ENCODE assay signal across 19 cellular contexts in the genomic region with DNA sequence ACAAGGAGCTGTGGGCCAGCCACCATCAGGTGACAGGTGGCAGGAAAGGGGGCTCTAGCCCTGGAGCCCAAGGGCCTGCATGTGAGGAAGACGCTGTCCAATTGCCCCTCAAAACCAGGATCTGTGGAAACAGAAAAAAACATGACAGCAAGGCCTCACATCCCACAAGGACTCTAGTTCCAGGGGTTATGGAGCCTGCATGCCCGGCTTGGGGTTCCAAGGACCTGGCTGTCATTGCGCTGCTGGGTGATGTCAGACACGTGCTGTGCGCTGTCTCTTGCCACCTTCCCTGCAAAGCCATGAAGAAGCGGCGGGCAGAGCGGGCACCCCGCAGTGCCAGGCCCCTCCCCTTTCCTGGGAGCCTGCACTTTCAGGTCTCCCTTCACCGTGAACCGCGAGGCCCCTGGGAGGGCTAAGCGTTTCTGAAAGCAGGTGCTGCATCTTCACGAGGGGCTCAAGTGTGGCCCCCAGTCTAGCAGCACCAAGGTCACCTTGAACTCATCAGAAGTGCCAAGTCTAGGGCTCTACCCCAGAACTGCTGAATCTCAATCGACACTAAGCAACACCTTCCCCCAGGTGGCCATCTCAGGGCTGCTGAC. TPM values are rescaled to one million over a fixed set of nuclear protein-coding genes. Genes with fewer than 3 reads are reported as not detected.
DNase-seq lines count a peak whose midpoint lies in the region; ATAC-seq and TF ChIP-seq lines count a peak whose summit lies in the region.
"Had no signal": no experiment of that assay in that cellular context is flagged by ENCODE, and none has a peak within 500 bp of the region (broad histone marks: within the 10 kb centered on the region; RNA-seq: fewer than 3 reads in every experiment).

No MANE protein-coding gene starts in this region.

- H3K27ac ChIP-seq in heart left ventricle (no peak overlapping the region), endodermal cell (ENCODE audit: low read depth, low read length) (no peak overlapping the region), tibial nerve (no peak overlapping the region), GM23338 (ENCODE audit: low read depth) (no peak overlapping the region), mammary epithelial cell (ENCODE audit: insufficient read depth, low read depth, low read length) (no peak overlapping the region)
- H3K27ac ChIP-seq: Peyer's patch had no signal

- DNase-seq in cardiac septum (ENCODE audit: low spot score) (peak; percentile 58), heart left ventricle (no peak), endodermal cell (peak; percentile 51), omental fat pad (ENCODE audit: low spot score) (peak; percentile 17), tibial nerve (ENCODE audit: low spot score in 2 of 2) (no peak), GM23338 (ENCODE audit: low spot score) (no peak), mammary epithelial cell (no peak)
- DNase-seq: BE2C; CD4-positive, alpha-beta memory T cell; DMS79 treated with DMSO at 0.1 percent for 48 hours; MG63; NCI-H1105; NCI-H2029; NCI-H510A; NCI-H82; Right ventricle myocardium superior had no signal

- dilution Hi-C loops in mammary epithelial cell (cut with HindIII; ENCODE audit: low sequenced_read_pairs): no loop called here

- H3K4me3 ChIP-seq in heart left ventricle: no peak overlapping the region
- H3K4me3 ChIP-seq in endodermal cell (ENCODE audit: low read length): no peak overlapping the region
- H3K4me3 ChIP-seq in tibial nerve: no peak overlapping the region
- no peak overlapping the region for H3K4me3 ChIP-seq in GM23338
- no peak overlapping the region for H3K4me3 ChIP-seq in mammary epithelial cell (replicated peaks in 1 of 3; ENCODE audit: insufficient read depth in 1 of 3, low read depth in 2 of 3, low read length in 3 of 3)
- H3K4me3 ChIP-seq: HAP-1, MG63, Peyer's patch had no signal

- CTCF ChIA-PET in mammary epithelial cell (lab: Charles Lee; ENCODE audit: low non-redundant PET): no interaction called here

- TF ChIP-seq POLR2A in heart left ventricle (IDR thresholded peaks at IDR 0.05) (no peak), tibial nerve (IDR thresholded peaks at IDR 0.05) (no peak)

- H3K9me2 ChIP-seq in GM23338 (ENCODE audit: insufficient read depth): peaks cover 3% of the 10 kb centered on the region; the same call in 1 of the 2 replicates

- no peak for TF ChIP-seq EP300 in tibial nerve (IDR thresholded peaks at IDR 0.05)

- H3K27me3 ChIP-seq in heart left ventricle (no peaks in the 10 kb centered on the region), endodermal cell (ENCODE audit: control insufficient read depth, insufficient read depth, low read length, poor library complexity, severe bottlenecking) (no peaks in the 10 kb centered on the region), tibial nerve (no peaks in the 10 kb centered on the region), GM23338 (ENCODE audit: insufficient read depth) (no peaks in the 10 kb centered on the region), mammary epithelial cell (ENCODE audit: insufficient read depth, low read length) (no peaks in the 10 kb centered on the region)
- H3K27me3 ChIP-seq: BE2C, MG63, Peyer's patch had no signal

- BruUV-seq in mammary epithelial cell (replicated peaks; lab: Mats Ljungman, UMichigan): no TSS peak

- no peaks in the 10 kb centered on the region for H3K9me3 ChIP-seq in heart left ventricle
- H3K9me3 ChIP-seq in endodermal cell (ENCODE audit: control insufficient read depth, low read length): peaks cover 6% of the 10 kb centered on the region
- no peaks in the 10 kb centered on the region for H3K9me3 ChIP-seq in tibial nerve
- no peaks in the 10 kb centered on the region for H3K9me3 ChIP-seq in mammary epithelial cell (replicated peaks; ENCODE audit: insufficient read depth, low read length)
- H3K9me3 ChIP-seq: BE2C, MG63, Peyer's patch had no signal

- H3K4me2 ChIP-seq in GM23338 (no peak overlapping the region), mammary epithelial cell (ENCODE audit: insufficient read depth, low read depth, low read length) (no peak overlapping the region)

- H3K4me1 Mint-ChIP-seq in endodermal cell: peaks cover 14% of the 10 kb centered on the region
- H3K4me1 Mint-ChIP-seq in GM23338: peaks cover 59% of the 10 kb centered on the region

- WGBS in heart left ventricle, 4 donors: 87 to 95% (median 89%) methylated on average over 8 to 15 of the region's 15 CpGs
- WGBS in endodermal cell (ENCODE audit: insufficient coverage in 1 of 2, insufficient read length in 1 of 2), 2 experiments: 92 to 95% methylated on average over 9 to 15 of the region's 15 CpGs
- 90 to 95% methylated on average over 14 of the region's 15 CpGs for WGBS in tibial nerve, 2 donors
- 94% methylated on average over 15 of the region's 15 CpGs for WGBS in mammary epithelial cell (ENCODE audit: low coverage, missing lambda C conversion rate)

- no peaks in the 10 kb centered on the region for H3K36me3 ChIP-seq in heart left ventricle
- no peaks in the 10 kb centered on the region for H3K36me3 ChIP-seq in endodermal cell (ENCODE audit: control insufficient read depth, insufficient read depth, low read length)
- no peaks in the 10 kb centered on the region for H3K36me3 ChIP-seq in tibial nerve
- no peaks in the 10 kb centered on the region for H3K36me3 ChIP-seq in GM23338 (ENCODE audit: insufficient read depth)
- no peaks in the 10 kb centered on the region for H3K36me3 ChIP-seq in mammary epithelial cell (ENCODE audit: insufficient read depth, low read length)
- H3K36me3 ChIP-seq: BE2C, HAP-1, MG63, Peyer's patch had no signal

- intact Hi-C loops in cardiac septum (cut with DNase I) (loop anchor here (5.0 kb wide), 1 partner anchor 138 kb away; no protein-coding TSS in a partner anchor), heart left ventricle (cut with DNase I) (loop anchor here in 1 of 10 donors (5.0 to 10.0 kb wide), 2 partner anchors 143 to 300 kb away; no protein-coding TSS in a partner anchor), mammary epithelial cell (cut with micrococcal nuclease) (no loop called here)

- ATAC-seq in heart left ventricle (no peak), omental fat pad (ENCODE audit: low FRiP score) (no peak), GM23338 (no peak)

- no peak overlapping the region for H3K4me3 Mint-ChIP-seq in endodermal cell
- no peak overlapping the region for H3K4me3 Mint-ChIP-seq in GM23338
- H3K4me3 Mint-ChIP-seq: CD4-positive, alpha-beta memory T cell had no signal

- H3K79me2 ChIP-seq in GM23338 (replicated peaks; ENCODE audit: insufficient read depth) (no peaks in the 10 kb centered on the region), mammary epithelial cell (ENCODE audit: insufficient read depth, low read length) (no peaks in the 10 kb centered on the region)

- H3F3A ChIP-seq in GM23338 (replicated peaks; ENCODE audit: low read depth): peaks cover 21% of the 10 kb centered on the region; the same call in 1 of the 2 replicates

- H4K20me1 ChIP-seq in GM23338 (replicated peaks; ENCODE audit: insufficient read depth): no peaks in the 10 kb centered on the region
- no peaks in the 10 kb centered on the region for H4K20me1 ChIP-seq in mammary epithelial cell (ENCODE audit: insufficient read depth, low read length)

- H3K36me3 Mint-ChIP-seq in endodermal cell (ENCODE audit: low read depth) (no peaks in the 10 kb centered on the region), GM23338 (ENCODE audit: low read depth) (peaks cover 35% of the 10 kb centered on the region)
- H3K36me3 Mint-ChIP-seq: CD4-positive, alpha-beta memory T cell had no signal

- H3K9me3 Mint-ChIP-seq in endodermal cell: peaks cover 6% of the 10 kb centered on the region
- H3K9me3 Mint-ChIP-seq in GM23338: peaks cover 31% of the 10 kb centered on the region

- in situ Hi-C loops in mammary epithelial cell (cut with MboI; ENCODE audit: low sequenced_read_pairs in 2 of 2): no loop called here

- no peak overlapping the region for H2AFZ ChIP-seq in GM23338
- H2AFZ ChIP-seq in mammary epithelial cell (ENCODE audit: low read depth, low read length): no peak overlapping the region

- TF ChIP-seq CTCF in heart left ventricle (IDR thresholded peaks at IDR 0.05) (no peak), endodermal cell (conservative IDR thresholded peaks at IDR 0.05) (no peak), omental fat pad (IDR thresholded peaks at IDR 0.05) (no peak), tibial nerve (IDR thresholded peaks at IDR 0.05) (no peak), GM23338 (conservative IDR thresholded peaks at IDR 0.05; ENCODE audit: low read depth in 2 of 2) (no peak), mammary epithelial cell (conservative IDR thresholded peaks at IDR 0.05 in 1 of 2, IDR thresholded peaks at IDR 0.05 in 1 of 2; ENCODE audit: extremely low read depth in 1 of 2, insufficient read depth in 1 of 2, low read depth in 1 of 2, low read length in 2 of 2) (no peak)

- no peak overlapping the region for H3K27ac Mint-ChIP-seq in endodermal cell
- H3K27ac Mint-ChIP-seq in GM23338: no peak overlapping the region

- H3K4me1 ChIP-seq in heart left ventricle (peaks cover 3 to 17% (median 11%) of the 10 kb centered on the region in 12 donors), endodermal cell (ENCODE audit: control insufficient read depth, insufficient read depth, low read length) (peaks cover 5% of the 10 kb centered on the region), tibial nerve (peaks cover 0 to 10% (median 9%) of the 10 kb centered on the region in 4 donors), GM23338 (ENCODE audit: insufficient read depth) (peaks cover 46% of the 10 kb centered on the region), mammary epithelial cell (ENCODE audit: insufficient read depth, low read length) (peaks cover 9% of the 10 kb centered on the region)

- H3K9ac ChIP-seq in endodermal cell (ENCODE audit: extremely low read depth, low read length, poor library complexity, severe bottlenecking) (no peak overlapping the region), mammary epithelial cell (ENCODE audit: insufficient read depth, low read length) (no peak overlapping the region)

- no peaks in the 10 kb centered on the region for H3K27me3 Mint-ChIP-seq in endodermal cell (ENCODE audit: insufficient read depth)
- H3K27me3 Mint-ChIP-seq in GM23338 (ENCODE audit: insufficient read depth, low read depth, poor library complexity): peaks cover 19% of the 10 kb centered on the region

RNA-seq across cellular contexts. Expression of a gene that starts 15.1 kb away (rescaled TPM):
- total RNA-seq in cardiac septum (not detected), heart left ventricle (under 1 TPM in 1 of 9 donors, not detected in 8; 0.52 TPM), endodermal cell (1 to 10 TPM; 2.3 to 4.4 TPM), omental fat pad (1 to 10 TPM in 1 of 4 donors, not detected in 3; 1.0 TPM), tibial nerve (1 to 10 TPM in 1 of 4 donors, under 1 TPM in 2, not detected in 1; 0.59 to 1.5 (median 0.87) TPM), mammary epithelial cell (not detected)
- polyA plus RNA-seq in heart left ventricle (under 1 TPM in 1 of 2 donors, not detected in 1; 0.50 TPM), GM23338 (2016; fragmentation: Nextera tagmentation; extraction: Ambion mirVana) (1.4 and 1.5 TPM in 2 replicates), mammary epithelial cell (not detected)
- polyA plus RNA-seq in endodermal cell (2013, experiment 1 of 2): 0.61 TPM
- not detected for polyA plus RNA-seq in endodermal cell (2013, experiment 2 of 2)
- 0.59 and 1.1 TPM in 2 replicates for total RNA-seq in GM23338 (2014; rRNA removed; shearing (Covaris generic))
- polyA minus RNA-seq in mammary epithelial cell: not detected
- total RNA-seq: CD4-positive, alpha-beta memory T cell; Peyer's patch had no signal
- polyA plus RNA-seq: AG04450 had no signal

RNA-seq across cellular contexts. Expression of a gene that starts 45.2 kb away (rescaled TPM):
- total RNA-seq in cardiac septum: not detected
- total RNA-seq in heart left ventricle: 1 to 10 TPM in 2 of 9 donors, under 1 TPM in 4, not detected in 3; 0.37 to 1.7 (median 0.52) TPM
- not detected for polyA plus RNA-seq in heart left ventricle
- 10 to 100 TPM; 83.3 to 94.2 TPM for total RNA-seq in endodermal cell
- polyA plus RNA-seq in endodermal cell (2013, experiment 1 of 2): 19.3 TPM
- 21.2 TPM for polyA plus RNA-seq in endodermal cell (2013, experiment 2 of 2)
- 10 to 100 TPM; 17.2 to 41.5 (median 22.1) TPM for total RNA-seq in omental fat pad
- total RNA-seq in tibial nerve: 100 to 1,000 TPM in 2 of 4 donors, 10 to 100 TPM in 2; 82.9 to 142 (median 115) TPM
- total RNA-seq in GM23338 (2014; rRNA removed; shearing (Covaris generic)): 29.0 and 59.1 TPM in 2 replicates
- 7.1 and 9.1 TPM in 2 replicates for polyA plus RNA-seq in GM23338 (2016; fragmentation: Nextera tagmentation; extraction: Ambion mirVana)
- 10 to 100 TPM in 1 of 2 donors, not detected in 1; 19.5 TPM for total RNA-seq in mammary epithelial cell
- polyA plus RNA-seq in mammary epithelial cell: not detected
- polyA minus RNA-seq in mammary epithelial cell: not detected

Comparison
In these comparisons a context has a peak if more than half of its experiments do, and no peak if none do; other contexts are left out.
1. DNase-seq: peak in cardiac septum (single experiment), endodermal cell (single experiment) and omental fat pad (single experiment); none in heart left ventricle (0 of 5), tibial nerve (0 of 2), GM23338 (single experiment) and mammary epithelial cell (single experiment).